27 cellular contexts compared by ENCODE assay signal in the genomic region with DNA sequence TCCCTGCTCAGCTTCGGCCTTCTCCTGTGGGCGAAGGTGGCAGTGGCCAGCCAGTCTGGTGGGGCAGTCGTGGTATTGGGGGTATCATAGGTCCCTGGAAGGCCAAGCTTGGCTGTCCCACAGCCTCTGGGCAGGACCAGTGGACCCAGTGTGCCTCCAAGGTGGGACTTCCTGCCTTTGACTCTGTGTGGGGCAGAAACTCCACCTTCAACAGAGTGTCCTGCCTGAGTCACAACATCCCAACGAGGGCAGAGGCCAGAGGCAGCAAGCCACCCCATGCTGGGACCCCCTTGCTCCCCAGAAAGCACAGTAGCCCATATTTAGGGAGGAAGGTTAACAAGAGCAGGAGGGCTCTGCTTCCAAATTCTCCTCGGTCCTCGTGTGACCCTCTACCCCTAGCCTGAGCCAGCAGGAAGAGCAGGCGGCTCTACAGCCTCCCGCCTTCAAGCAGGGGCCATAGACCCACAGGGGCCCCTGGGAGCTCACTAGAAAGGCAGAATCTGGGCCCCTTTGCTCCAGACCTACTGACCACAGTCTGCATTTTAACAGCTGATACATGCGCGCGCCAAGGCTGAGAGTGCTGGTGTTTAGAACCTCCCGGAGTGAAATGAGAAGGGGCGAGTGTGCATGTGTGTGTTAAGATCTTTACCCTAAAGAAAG.
"Had no signal": no experiment of that assay in that cellular context is flagged by ENCODE, and none has a peak within 500 bp of the region (broad histone marks: within the 10 kb centered on the region; RNA-seq: fewer than 3 reads in every experiment).

No MANE protein-coding gene starts in this region.

- H3K36me3 ChIP-seq: ascending aorta, breast epithelium, cardiac muscle cell, colonic mucosa had no signal

- H3K27ac ChIP-seq: ascending aorta, breast epithelium, cardiac muscle cell, colonic mucosa had no signal

- H3K9me3 ChIP-seq: ascending aorta, breast epithelium, colonic mucosa had no signal

- H3K27me3 ChIP-seq: ascending aorta, cardiac muscle cell, colonic mucosa had no signal

- ATAC-seq: activated naive CD4-positive, alpha-beta T cell treated with anti-CD3 and anti-CD28 coated beads, Interleukin-2, amount 50 U/mL, for 72 hours; activated T-cell treated with anti-CD3 and anti-CD28 coated beads, Interleukin-2, amount 50 U/mL, for 72 hours; esophagus mucosa; WTC11 had no signal

- DNase-seq: activated CD4-positive, alpha-beta memory T cell treated with anti-CD3 and anti-CD28 coated beads, Interleukin-2, amount 10 ng/mL, durations not matched to agents 7 days and 5 days; activated CD4-positive, alpha-beta T cell treated with anti-CD3 and anti-CD28 coated beads for 1 hour; activated CD4-positive, alpha-beta T cell treated with anti-CD3 and anti-CD28 coated beads for 4 hours; activated CD4-positive, alpha-beta T cell treated with anti-CD3 and anti-CD28 coated beads, Interleukin-2, amount 10 ng/mL, durations not matched to agents 7 days and 5 days; activated CD4-positive, alpha-beta T cell treated with anti-CD3 and anti-CD28 coated beads, Interleukin-2, amount 50 U/mL, for 4 hours; activated CD8-positive, alpha-beta memory T cell treated with anti-CD3 and anti-CD28 coated beads, Interleukin-2, amount 50 U/mL, for 48 hours; activated gamma-delta T cell; activated naive CD4-positive, alpha-beta T cell; activated naive CD4-positive, alpha-beta T cell treated with anti-CD3 and anti-CD28 coated beads, Interleukin-2, amount 10 ng/mL, durations not matched to agents 7 days and 5 days; activated naive CD8-positive, alpha-beta T cell treated with anti-CD3 and anti-CD28 coated beads, Interleukin-2, amount 10 ng/mL, durations not matched to agents 7 days and 5 days; activated T-cell treated with anti-CD3 and anti-CD28 coated beads for 4 hours; activated T-cell treated with anti-CD3 and anti-CD28 coated beads, Interleukin-2, amount 50 U/mL, for 24 hours; activated T-cell treated with anti-CD3 and anti-CD28 coated beads, Interleukin-2, amount 50 U/mL, for 72 hours; central memory CD4-positive, alpha-beta T cell; cerebellar nuclear complex; colonic mucosa; effector memory CD4-positive, alpha-beta T cell; endodermal cell; foreskin fibroblast; T-helper 2 cell had no signal

- H3K4me3 ChIP-seq: ascending aorta, breast epithelium, cardiac muscle cell, colonic mucosa had no signal

- FAIRE-seq: frontal cortex had no signal

- H3K4me1 ChIP-seq: ascending aorta, breast epithelium, colonic mucosa had no signal
